Comparison of ENCODE assay signal across 9 cellular contexts in the genomic region with DNA sequence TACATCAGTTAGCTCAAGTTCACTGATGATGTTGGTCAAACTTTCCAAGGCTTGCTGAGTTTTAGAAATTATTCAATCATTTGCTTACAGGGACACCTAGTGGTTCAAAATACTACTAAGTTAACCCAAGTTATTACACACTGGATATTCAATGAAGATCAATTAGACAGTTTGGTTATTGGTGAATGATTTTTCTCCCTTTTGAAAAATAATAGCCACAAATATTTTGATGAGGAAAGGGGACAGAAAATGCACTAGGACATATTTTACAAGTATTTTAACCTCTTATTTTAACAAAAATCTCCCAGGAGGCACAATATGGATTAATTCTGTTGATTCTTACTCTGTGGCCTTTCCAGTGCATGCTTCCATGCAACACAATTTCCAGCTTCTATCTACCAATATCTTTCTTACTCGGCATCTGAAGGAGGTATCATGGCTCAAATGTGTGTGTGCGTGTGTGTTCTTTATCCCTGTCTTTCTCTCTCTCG. TPM values are rescaled to one million over a fixed set of nuclear protein-coding genes. Genes with fewer than 3 reads are reported as not detected.
DNase-seq lines count a peak whose midpoint lies in the region; ATAC-seq lines count a peak whose summit lies in the region.
"Had no signal": no experiment of that assay in that cellular context is flagged by ENCODE, and none has a peak within 500 bp of the region (broad histone marks: within the 10 kb centered on the region; RNA-seq: fewer than 3 reads in every experiment).

No MANE protein-coding gene starts in this region.

- intact Hi-C loops in activated CD4-positive, alpha-beta T cell treated with anti-CD3 and anti-CD28 coated beads, Interleukin-2, amount 10 ng/mL, durations not matched to agents 24 days and 14 days (cut with micrococcal nuclease), result loop anchor here (10.0 kb wide), 1 partner anchor 432 kb away; the partner anchor contains the start of gene TUBGCP5
- intact Hi-C loops in activated naive CD4-positive, alpha-beta T cell treated with anti-CD3 and anti-CD28 coated beads for 36 hours (cut with micrococcal nuclease), result loop anchor here (5.0 kb wide), 1 partner anchor 430 kb away; the partner anchor contains the start of gene TUBGCP5

- no peaks in the 10 kb centered on the region for H3K4me1 Mint-ChIP-seq in activated CD4-positive, alpha-beta T cell treated with anti-CD3 and anti-CD28 coated beads, Interleukin-2, amount 10 ng/mL, durations not matched to agents 24 days and 14 days
- H3K4me1 Mint-ChIP-seq in activated naive CD4-positive, alpha-beta T cell treated with anti-CD3 and anti-CD28 coated beads for 36 hours (ENCODE audit: low read depth), result no peaks in the 10 kb centered on the region

- no peaks in the 10 kb centered on the region for H3K36me3 Mint-ChIP-seq in activated CD4-positive, alpha-beta T cell treated with anti-CD3 and anti-CD28 coated beads, Interleukin-2, amount 10 ng/mL, durations not matched to agents 24 days and 14 days (ENCODE audit: low read depth)
- no peaks in the 10 kb centered on the region for H3K36me3 Mint-ChIP-seq in activated naive CD4-positive, alpha-beta T cell treated with anti-CD3 and anti-CD28 coated beads for 36 hours (ENCODE audit: low read depth)

- CTCF ChIA-PET in activated naive CD4-positive, alpha-beta T cell treated with anti-CD3 and anti-CD28 coated beads for 36 hours (lab: Charles Lee), result no interaction called here

- no peaks in the 10 kb centered on the region for H3K9me3 Mint-ChIP-seq in activated CD4-positive, alpha-beta T cell treated with anti-CD3 and anti-CD28 coated beads, Interleukin-2, amount 10 ng/mL, durations not matched to agents 24 days and 14 days
- no peaks in the 10 kb centered on the region for H3K9me3 Mint-ChIP-seq in activated naive CD4-positive, alpha-beta T cell treated with anti-CD3 and anti-CD28 coated beads for 36 hours

- DNase-seq in EH (ENCODE audit: low read depth) (peak; percentile 18), LHCN-M2 (ENCODE audit: low read depth) (peak; percentile 21), amniotic epithelial cell (ENCODE audit: low read depth) (peak; percentile 19), left kidney (ENCODE audit: low read depth, low spot score) (peak; percentile 35)
- DNase-seq in activated CD4-positive, alpha-beta T cell treated with anti-CD3 and anti-CD28 coated beads, Interleukin-2, amount 10 ng/mL, durations not matched to agents 24 days and 14 days, result no peak
- DNase-seq in activated naive CD4-positive, alpha-beta T cell treated with anti-CD3 and anti-CD28 coated beads for 36 hours, result no peak

- H3K27me3 Mint-ChIP-seq in activated CD4-positive, alpha-beta T cell treated with anti-CD3 and anti-CD28 coated beads, Interleukin-2, amount 10 ng/mL, durations not matched to agents 24 days and 14 days, result peaks cover 1% of the 10 kb centered on the region
- H3K27me3 Mint-ChIP-seq in activated naive CD4-positive, alpha-beta T cell treated with anti-CD3 and anti-CD28 coated beads for 36 hours (ENCODE audit: low read depth), result peaks cover 16% of the 10 kb centered on the region

- H3K4me3 Mint-ChIP-seq in activated CD4-positive, alpha-beta T cell treated with anti-CD3 and anti-CD28 coated beads, Interleukin-2, amount 10 ng/mL, durations not matched to agents 24 days and 14 days, result no peak overlapping the region
- no peak overlapping the region for H3K4me3 Mint-ChIP-seq in activated naive CD4-positive, alpha-beta T cell treated with anti-CD3 and anti-CD28 coated beads for 36 hours

- H3K27ac Mint-ChIP-seq in activated CD4-positive, alpha-beta T cell treated with anti-CD3 and anti-CD28 coated beads, Interleukin-2, amount 10 ng/mL, durations not matched to agents 24 days and 14 days, result no peak overlapping the region
- H3K27ac Mint-ChIP-seq in activated naive CD4-positive, alpha-beta T cell treated with anti-CD3 and anti-CD28 coated beads for 36 hours, result no peak overlapping the region

- ATAC-seq in HG03432 (IDR thresholded peaks at IDR 0.05; ENCODE audit: unreplicated experiment) (no peak), HG02763 (IDR thresholded peaks at IDR 0.05; ENCODE audit: unreplicated experiment) (no peak)

RNA-seq across cellular contexts. Expression of gene GOLGA6L2, which starts 20.1 kb away (rescaled TPM):
- total RNA-seq in LHCN-M2 (2014; rRNA removed), result not detected in 2 replicates
- not detected for polyA plus RNA-seq in LHCN-M2 (2012)
- total RNA-seq in activated CD4-positive, alpha-beta T cell treated with anti-CD3 and anti-CD28 coated beads, Interleukin-2, amount 10 ng/mL, durations not matched to agents 24 days and 14 days, result not detected in 2 replicates
- total RNA-seq in activated naive CD4-positive, alpha-beta T cell treated with anti-CD3 and anti-CD28 coated beads for 36 hours, result not detected
- total RNA-seq: lung had no signal
- polyA plus RNA-seq: lung had no signal

Comparison
In these comparisons a context has a peak if more than half of its experiments do, and no peak if none do; other contexts are left out.
1. DNase-seq: peak in EH (single experiment), LHCN-M2 (single experiment), amniotic epithelial cell (single experiment) and left kidney (single experiment); none in activated CD4-positive, alpha-beta T cell treated with anti-CD3 and anti-CD28 coated beads, Interleukin-2, amount 10 ng/mL, durations not matched to agents 24 days and 14 days (single experiment) and activated naive CD4-positive, alpha-beta T cell treated with anti-CD3 and anti-CD28 coated beads for 36 hours (single experiment).